1 cellular context compared by ENCODE assay signal in the genomic region with DNA sequence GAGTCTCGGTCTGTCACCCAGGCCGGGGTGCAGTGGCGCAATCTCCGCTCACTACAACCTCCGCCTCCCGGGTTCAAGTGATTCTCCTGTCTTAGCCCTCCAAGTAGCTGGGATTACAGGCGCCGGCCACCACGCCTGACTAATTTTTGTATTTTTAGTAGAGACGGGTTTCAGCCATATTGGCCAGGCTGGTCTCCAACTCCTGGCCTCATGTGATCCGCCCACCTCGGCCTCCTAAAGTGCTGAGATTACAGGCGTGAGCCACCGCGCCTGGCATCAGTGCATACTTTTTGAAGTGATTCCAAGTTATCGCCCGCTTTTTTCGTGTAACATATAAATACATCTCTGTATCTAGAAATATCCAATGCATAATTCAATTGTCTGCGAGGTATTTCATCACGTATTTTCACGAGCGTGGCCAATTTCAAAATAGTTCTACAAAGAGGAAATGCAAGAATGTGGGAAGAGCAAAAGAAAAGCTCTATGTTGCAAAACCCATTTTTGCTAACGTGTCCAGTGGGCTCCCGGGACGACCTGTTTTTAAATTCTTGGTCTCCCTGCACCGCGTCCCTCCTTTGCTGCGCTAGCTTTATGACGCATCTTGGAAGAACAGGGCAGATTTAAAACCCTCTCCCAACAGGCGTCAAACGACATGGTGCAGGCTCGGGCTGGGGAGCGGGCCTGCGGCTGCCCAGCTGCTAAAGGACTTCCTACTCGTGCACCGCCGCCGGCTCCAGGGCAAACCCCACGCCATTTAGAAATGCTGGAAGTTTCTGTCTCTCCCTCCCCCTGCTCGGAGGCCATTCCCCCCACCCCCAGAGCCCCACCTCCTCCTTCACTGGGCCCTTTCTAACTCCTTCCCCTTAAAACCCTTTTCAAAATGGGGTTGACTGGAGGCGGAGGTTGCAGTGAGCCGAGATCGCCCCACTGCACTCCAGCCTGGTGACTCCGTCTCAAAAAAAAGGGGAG.
TF ChIP-seq lines count a peak whose summit lies in the region.

No MANE protein-coding gene starts in this region.

TF ChIP-seq in GM12878, 131 proteins besides CTCF, POLR2A, EP300 and RAD21 (continued from another document):
- TF ChIP-seq ZBTB4 (CRISPR knock-in tag; IDR thresholded peaks at IDR 0.05) = no peak
- TF ChIP-seq, protein P1, sequence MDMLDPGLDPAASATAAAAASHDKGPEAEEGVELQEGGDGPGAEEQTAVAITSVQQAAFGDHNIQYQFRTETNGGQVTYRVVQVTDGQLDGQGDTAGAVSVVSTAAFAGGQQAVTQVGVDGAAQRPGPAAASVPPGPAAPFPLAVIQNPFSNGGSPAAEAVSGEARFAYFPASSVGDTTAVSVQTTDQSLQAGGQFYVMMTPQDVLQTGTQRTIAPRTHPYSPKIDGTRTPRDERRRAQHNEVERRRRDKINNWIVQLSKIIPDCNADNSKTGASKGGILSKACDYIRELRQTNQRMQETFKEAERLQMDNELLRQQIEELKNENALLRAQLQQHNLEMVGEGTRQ (IDR thresholded peaks at IDR 0.05; ENCODE audit: borderline replicate concordance, low read depth, low read length) = no peak
- TF ChIP-seq STAT1 (conservative IDR thresholded peaks at IDR 0.05) = no peak
- TF ChIP-seq ZNF687 (IDR thresholded peaks at IDR 0.05) = peak; percentile 77
- TF ChIP-seq GABPA (IDR thresholded peaks at IDR 0.05; ENCODE audit: low read depth) = no peak
- TF ChIP-seq SUPT20H (IDR thresholded peaks at IDR 0.05; ENCODE audit: borderline replicate concordance, control insufficient read depth, low read depth, low read length) = no peak
- TF ChIP-seq, protein P2, sequence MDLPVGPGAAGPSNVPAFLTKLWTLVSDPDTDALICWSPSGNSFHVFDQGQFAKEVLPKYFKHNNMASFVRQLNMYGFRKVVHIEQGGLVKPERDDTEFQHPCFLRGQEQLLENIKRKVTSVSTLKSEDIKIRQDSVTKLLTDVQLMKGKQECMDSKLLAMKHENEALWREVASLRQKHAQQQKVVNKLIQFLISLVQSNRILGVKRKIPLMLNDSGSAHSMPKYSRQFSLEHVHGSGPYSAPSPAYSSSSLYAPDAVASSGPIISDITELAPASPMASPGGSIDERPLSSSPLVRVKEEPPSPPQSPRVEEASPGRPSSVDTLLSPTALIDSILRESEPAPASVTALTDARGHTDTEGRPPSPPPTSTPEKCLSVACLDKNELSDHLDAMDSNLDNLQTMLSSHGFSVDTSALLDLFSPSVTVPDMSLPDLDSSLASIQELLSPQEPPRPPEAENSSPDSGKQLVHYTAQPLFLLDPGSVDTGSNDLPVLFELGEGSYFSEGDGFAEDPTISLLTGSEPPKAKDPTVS (IDR thresholded peaks at IDR 0.05; ENCODE audit: low read depth, low read length) = no peak; the same call in 1 of the 2 replicates
- TF ChIP-seq RUNX3 (IDR thresholded peaks at IDR 0.05; ENCODE audit: low read length) = 0 out of 2 replicates have a peak, but pooled peaks have one; percentile 42
- TF ChIP-seq POU2F2 (IDR thresholded peaks at IDR 0.05; ENCODE audit: borderline replicate concordance, low read depth, low read length) = no peak
- TF ChIP-seq, protein P3, sequence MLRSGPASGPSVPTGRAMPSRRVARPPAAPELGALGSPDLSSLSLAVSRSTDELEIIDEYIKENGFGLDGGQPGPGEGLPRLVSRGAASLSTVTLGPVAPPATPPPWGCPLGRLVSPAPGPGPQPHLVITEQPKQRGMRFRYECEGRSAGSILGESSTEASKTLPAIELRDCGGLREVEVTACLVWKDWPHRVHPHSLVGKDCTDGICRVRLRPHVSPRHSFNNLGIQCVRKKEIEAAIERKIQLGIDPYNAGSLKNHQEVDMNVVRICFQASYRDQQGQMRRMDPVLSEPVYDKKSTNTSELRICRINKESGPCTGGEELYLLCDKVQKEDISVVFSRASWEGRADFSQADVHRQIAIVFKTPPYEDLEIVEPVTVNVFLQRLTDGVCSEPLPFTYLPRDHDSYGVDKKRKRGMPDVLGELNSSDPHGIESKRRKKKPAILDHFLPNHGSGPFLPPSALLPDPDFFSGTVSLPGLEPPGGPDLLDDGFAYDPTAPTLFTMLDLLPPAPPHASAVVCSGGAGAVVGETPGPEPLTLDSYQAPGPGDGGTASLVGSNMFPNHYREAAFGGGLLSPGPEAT (IDR thresholded peaks at IDR 0.05; ENCODE audit: low read depth) = no peak
- TF ChIP-seq YY1 (IDR thresholded peaks at IDR 0.05; ENCODE audit: low read depth, low read length) = peak; percentile 75
- peak in 1 of 2 experiments; percentile 14; a peak in 1 of 4 replicates for TF ChIP-seq BHLHE40 (IDR thresholded peaks at IDR 0.05; ENCODE audit: borderline replicate concordance in 1 of 2, low read depth in 2 of 2, low read length in 1 of 2)
- TF ChIP-seq PML (IDR thresholded peaks at IDR 0.05; ENCODE audit: low read length) = no peak
- TF ChIP-seq MAX (IDR thresholded peaks at IDR 0.05; ENCODE audit: low read depth, low read length) = peak; percentile 72; the same call in 1 of the 2 replicates
- TF ChIP-seq IRF3 (IDR thresholded peaks at IDR 0.05) = no peak
- TF ChIP-seq E2F8 (IDR thresholded peaks at IDR 0.05; ENCODE audit: low read depth, partially characterized antibody) = no peak
